In the genomic region with DNA sequence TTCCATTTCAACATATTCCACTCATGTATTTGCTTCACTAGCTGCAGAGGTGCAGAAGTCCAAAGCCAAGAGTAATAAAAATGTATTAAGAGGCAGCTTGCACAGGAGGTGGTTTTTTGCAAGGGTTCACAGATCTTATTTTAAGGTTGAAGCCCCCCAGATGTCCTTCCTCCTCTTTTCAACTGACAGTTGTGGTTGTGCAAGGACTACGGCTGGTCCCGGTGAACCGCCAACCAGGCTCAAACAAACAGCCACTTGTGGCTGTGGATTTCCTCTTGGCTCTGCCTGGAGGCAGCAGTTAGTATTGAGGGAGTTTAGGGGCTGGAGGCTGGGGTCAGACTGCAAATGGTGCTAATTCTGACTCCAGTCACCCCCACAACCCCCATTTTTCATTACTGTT, we compare ENCODE assay signal across 22 cellular contexts.
"Had no signal": no experiment of that assay in that cellular context is flagged by ENCODE, and none has a peak within 500 bp of the region (broad histone marks: within the 10 kb centered on the region; RNA-seq: fewer than 3 reads in every experiment).

No MANE protein-coding gene starts in this region.

- H3K79me2 ChIP-seq: parathyroid adenoma had no signal

- H3K27ac Mint-ChIP-seq: activated CD4-positive, alpha-beta memory T cell treated with anti-CD3 and anti-CD28 coated beads for 36 hours; activated CD4-positive, alpha-beta T cell treated with anti-CD3 and anti-CD28 coated beads for 36 hours; activated CD8-positive, alpha-beta memory T cell treated with anti-CD3 and anti-CD28 coated beads, Interleukin-2, amount 10 ng/mL, durations not matched to agents 7 days and 5 days; activated naive CD4-positive, alpha-beta T cell treated with anti-CD3 and anti-CD28 coated beads for 36 hours; activated naive CD8-positive, alpha-beta T cell treated with anti-CD3 and anti-CD28 coated beads, Interleukin-2, amount 50 U/mL, for 24 hours; activated T-helper 2 cell treated with anti-CD3 and anti-CD28 coated beads, Interferon-gamma antibody, Interleukin-2, Interleukin-4, amounts not matched to agents 10 μg/mL and 5 μg/mL and 100 μg/mL, durations not matched to agents 14 hours and 24 hours and 36 hours; memory B cell; naive thymus-derived CD8-positive, alpha-beta T cell had no signal

- H3K9me3 Mint-ChIP-seq: activated CD4-positive, alpha-beta memory T cell treated with anti-CD3 and anti-CD28 coated beads for 36 hours; activated naive CD4-positive, alpha-beta T cell treated with anti-CD3 and anti-CD28 coated beads for 36 hours; activated naive CD8-positive, alpha-beta T cell treated with anti-CD3 and anti-CD28 coated beads, Interleukin-2, amount 50 U/mL, for 24 hours; activated T-helper 2 cell treated with anti-CD3 and anti-CD28 coated beads, Interferon-gamma antibody, Interleukin-2, Interleukin-4, amounts not matched to agents 10 μg/mL and 5 μg/mL and 100 μg/mL, durations not matched to agents 14 hours and 24 hours and 36 hours; memory B cell; naive thymus-derived CD8-positive, alpha-beta T cell had no signal

- H3K36me3 Mint-ChIP-seq: activated CD4-positive, alpha-beta memory T cell treated with anti-CD3 and anti-CD28 coated beads for 36 hours; activated CD8-positive, alpha-beta memory T cell treated with anti-CD3 and anti-CD28 coated beads, Interleukin-2, amount 10 ng/mL, durations not matched to agents 7 days and 5 days; memory B cell; naive thymus-derived CD8-positive, alpha-beta T cell had no signal

- H3K27me3 ChIP-seq: sigmoid colon, stomach had no signal

- H3K4me1 ChIP-seq: parathyroid adenoma, spleen had no signal

- H2AFZ ChIP-seq: parathyroid adenoma had no signal

- ATAC-seq: activated CD4-positive, alpha-beta T cell treated with anti-CD3 and anti-CD28 coated beads for 36 hours; activated CD8-positive, alpha-beta memory T cell treated with anti-CD3 and anti-CD28 coated beads, Interleukin-2, amount 10 ng/mL, durations not matched to agents 7 days and 5 days; activated naive CD8-positive, alpha-beta T cell treated with anti-CD3 and anti-CD28 coated beads, Interleukin-2, amount 50 U/mL, for 24 hours; mucosa of descending colon; naive thymus-derived CD8-positive, alpha-beta T cell had no signal

- H3K4me3 ChIP-seq: esophagus squamous epithelium, left ventricle myocardium inferior, mucosa of descending colon, sigmoid colon, spleen, stomach, thoracic aorta had no signal

- FAIRE-seq: endothelial cell of umbilical vein had no signal

- H3K9me3 ChIP-seq: esophagus squamous epithelium, left ventricle myocardium inferior, mucosa of descending colon, sigmoid colon, spleen, stomach, thoracic aorta had no signal

- H3K36me3 ChIP-seq: esophagus squamous epithelium, left ventricle myocardium inferior, sigmoid colon, spleen, stomach, thoracic aorta, WERI-Rb-1 had no signal

- DNase-seq: activated CD4-positive, alpha-beta memory T cell treated with anti-CD3 and anti-CD28 coated beads for 36 hours; activated CD4-positive, alpha-beta T cell treated with anti-CD3 and anti-CD28 coated beads for 36 hours; activated CD8-positive, alpha-beta memory T cell treated with anti-CD3 and anti-CD28 coated beads, Interleukin-2, amount 10 ng/mL, durations not matched to agents 7 days and 5 days; activated naive CD4-positive, alpha-beta T cell treated with anti-CD3 and anti-CD28 coated beads for 36 hours; activated naive CD8-positive, alpha-beta T cell treated with anti-CD3 and anti-CD28 coated beads, Interleukin-2, amount 50 U/mL, for 24 hours; activated T-cell treated with anti-CD3 and anti-CD28 coated beads, Interleukin-2, amount 50 U/mL, for 1 hour; aorta; effector CD8-positive, alpha-beta T cell; esophagus squamous epithelium; hypothalamus; left ventricle myocardium inferior; mucosa of descending colon; naive thymus-derived CD8-positive, alpha-beta T cell; sigmoid colon; spleen; stomach; WERI-Rb-1 had no signal

- H3K27ac ChIP-seq: esophagus squamous epithelium, left ventricle myocardium inferior, parathyroid adenoma, sigmoid colon, spleen, stomach, thoracic aorta, WERI-Rb-1 had no signal

- H3K4me1 Mint-ChIP-seq: activated CD4-positive, alpha-beta T cell treated with anti-CD3 and anti-CD28 coated beads for 36 hours; activated CD8-positive, alpha-beta memory T cell treated with anti-CD3 and anti-CD28 coated beads, Interleukin-2, amount 10 ng/mL, durations not matched to agents 7 days and 5 days; memory B cell had no signal

- H3K9ac ChIP-seq: parathyroid adenoma had no signal

- H3K4me3 Mint-ChIP-seq: activated CD4-positive, alpha-beta memory T cell treated with anti-CD3 and anti-CD28 coated beads for 36 hours; activated CD4-positive, alpha-beta T cell treated with anti-CD3 and anti-CD28 coated beads for 36 hours; activated CD8-positive, alpha-beta memory T cell treated with anti-CD3 and anti-CD28 coated beads, Interleukin-2, amount 10 ng/mL, durations not matched to agents 7 days and 5 days; activated naive CD4-positive, alpha-beta T cell treated with anti-CD3 and anti-CD28 coated beads for 36 hours; activated naive CD8-positive, alpha-beta T cell treated with anti-CD3 and anti-CD28 coated beads, Interleukin-2, amount 50 U/mL, for 24 hours; memory B cell; naive thymus-derived CD8-positive, alpha-beta T cell had no signal
